Comparison of ENCODE assay signal across 16 cellular contexts in genomic region chr2:236786786-236787185, GRCh38.
A peak's percentile ranks its signal among the peaks of the same experiment; 100 is the strongest.
DNase-seq lines count a peak whose midpoint lies in the region; ATAC-seq and TF ChIP-seq lines count a peak whose summit lies in the region.
"Had no signal": no experiment of that assay in that cellular context is flagged by ENCODE, and none has a peak within 500 bp of the region (broad histone marks: within the 10 kb centered on the region; RNA-seq: fewer than 3 reads in every experiment).

No MANE protein-coding gene starts in this region.

- H3K36me3 ChIP-seq in ovary, result no peaks in the 10 kb centered on the region
- H3K36me3 ChIP-seq: BLaER1 had no signal

- H3K27ac Mint-ChIP-seq in dendritic cell treated with granulocyte-macrophage colony-stimulating factor and Interleukin-4, amounts not matched to agents 40 ng/mL and 50 ng/mL, for 4 days, result peak overlapping the region; percentile 78
- H3K27ac Mint-ChIP-seq: CD4-positive, alpha-beta T cell; HFFc6 had no signal

- TF ChIP-seq EP300 in ovary (IDR thresholded peaks at IDR 0.05), result no peak

- no peak for ATAC-seq in right cardiac atrium
- ATAC-seq in left ventricle myocardium superior, result no peak
- no peak for ATAC-seq in HG03025 (IDR thresholded peaks at IDR 0.05; ENCODE audit: low FRiP score, unreplicated experiment)

- H3K27me3 ChIP-seq in right cardiac atrium (ENCODE audit: control insufficient read depth, insufficient read depth), result no peaks in the 10 kb centered on the region
- H3K27me3 ChIP-seq in ovary, result no peaks in the 10 kb centered on the region
- H3K27me3 ChIP-seq: BLaER1 had no signal

- DNase-seq in right cardiac atrium (no peak), left ventricle myocardium superior (no peak), ovary (no peak)
- DNase-seq in stimulated activated CD4-positive, alpha-beta T cell treated with anti-CD3 and anti-CD28 coated beads, Interleukin-4, amount 100 ng/mL, for 1 hour, result no peak
- DNase-seq: 8988T; AML-193; Calu3; CD4-positive, alpha-beta T cell; DMS 273 treated with DMSO at 0.1 percent for 48 hours; HCEC 1CT; HFFc6 had no signal

- H3K4me1 ChIP-seq in right cardiac atrium (ENCODE audit: control insufficient read depth, insufficient read depth, low read length), result no peaks in the 10 kb centered on the region
- H3K4me1 ChIP-seq in ovary (ENCODE audit: insufficient read depth), result no peaks in the 10 kb centered on the region

- TF ChIP-seq CTCF in ovary (IDR thresholded peaks at IDR 0.05), result no peak

- intact Hi-C loops in right cardiac atrium (cut with DNase I), result no loop called here
- intact Hi-C loops in left ventricle myocardium superior (cut with micrococcal nuclease), result no loop called here
- intact Hi-C loops in dendritic cell treated with granulocyte-macrophage colony-stimulating factor and Interleukin-4, amounts not matched to agents 40 ng/mL and 50 ng/mL, for 4 days (cut with micrococcal nuclease), result loop anchor here (5.0 kb wide), 1 partner anchor 69 kb away; no protein-coding TSS in a partner anchor
- intact Hi-C loops in ovary (cut with DNase I), result no loop called here

- H3K4me1 Mint-ChIP-seq in dendritic cell treated with granulocyte-macrophage colony-stimulating factor and Interleukin-4, amounts not matched to agents 40 ng/mL and 50 ng/mL, for 4 days (ENCODE audit: low read depth), result peaks cover 35% of the 10 kb centered on the region

- H3K27me3 Mint-ChIP-seq in dendritic cell treated with granulocyte-macrophage colony-stimulating factor and Interleukin-4, amounts not matched to agents 40 ng/mL and 50 ng/mL, for 4 days, result peaks cover 39% of the 10 kb centered on the region

- H3K9me3 ChIP-seq in right cardiac atrium (ENCODE audit: control insufficient read depth, low read length) (no peaks in the 10 kb centered on the region), ovary (no peaks in the 10 kb centered on the region)
- H3K9me3 ChIP-seq: BLaER1 had no signal

- 78% methylated on average over 4 of the region's 4 CpGs for WGBS in right cardiac atrium
- 88 to 94% (median 90%) methylated on average over 4 of the region's 4 CpGs for WGBS in ovary, 3 donors

- no peak for TF ChIP-seq POLR2A in ovary (IDR thresholded peaks at IDR 0.05)

- H3K4me3 Mint-ChIP-seq in dendritic cell treated with granulocyte-macrophage colony-stimulating factor and Interleukin-4, amounts not matched to agents 40 ng/mL and 50 ng/mL, for 4 days, result no peak overlapping the region
- H3K4me3 Mint-ChIP-seq: CD4-positive, alpha-beta T cell; HFFc6 had no signal

- peak overlapping the region; percentile 13 for H3K27ac ChIP-seq in right cardiac atrium (ENCODE audit: low read length)
- H3K27ac ChIP-seq in temporal lobe (ENCODE audit: low read depth, low read length), result peak overlapping the region; percentile 2
- H3K27ac ChIP-seq in ovary, result no peak overlapping the region
- H3K27ac ChIP-seq: BLaER1, HL-60 had no signal

- H3K4me3 ChIP-seq in right cardiac atrium (ENCODE audit: low read length), result no peak overlapping the region
- no peak overlapping the region for H3K4me3 ChIP-seq in ovary
- H3K4me3 ChIP-seq: BLaER1 had no signal

- peaks cover 16% of the 10 kb centered on the region for H3K36me3 Mint-ChIP-seq in dendritic cell treated with granulocyte-macrophage colony-stimulating factor and Interleukin-4, amounts not matched to agents 40 ng/mL and 50 ng/mL, for 4 days (ENCODE audit: low read depth)

- peaks cover 29% of the 10 kb centered on the region for H3K9me3 Mint-ChIP-seq in dendritic cell treated with granulocyte-macrophage colony-stimulating factor and Interleukin-4, amounts not matched to agents 40 ng/mL and 50 ng/mL, for 4 days
- H3K9me3 Mint-ChIP-seq: CD4-positive, alpha-beta T cell had no signal

Comparison
In these comparisons a context has a peak if more than half of its experiments do, and no peak if none do; other contexts are left out.
1. H3K27ac ChIP-seq: peak in right cardiac atrium (single experiment) and temporal lobe (single experiment); none in ovary (0 of 2).